8 cellular contexts compared by ENCODE assay signal in genomic region chr19:14250315-14250714, GRCh38. TPM values are rescaled to one million over a fixed set of nuclear protein-coding genes. Genes with fewer than 3 reads are reported as not detected.
A peak's percentile ranks its signal among the peaks of the same experiment; 100 is the strongest.
DNase-seq lines count a peak whose midpoint lies in the region; ATAC-seq, FAIRE-seq and TF ChIP-seq lines count a peak whose summit lies in the region.
"Not testable (repeated sequence)": the region's sequence is repeated elsewhere in the genome, so short reads cannot be mapped to it uniquely, and the experiment has no call there.

No MANE protein-coding gene starts in this region.

- H3K4me3 ChIP-seq in Caco-2 (ENCODE audit: low read depth, low read length); astrocyte (ENCODE audit: insufficient read depth, low read depth, low read length); endothelial cell of umbilical vein (replicated peaks in 1 of 3; ENCODE audit: insufficient read depth in 1 of 3, low read depth in 1 of 3, low read length in 3 of 3): not testable (repeated sequence)

- not testable (repeated sequence) for BruUV-seq in Caco-2 (replicated peaks; lab: Mats Ljungman, UMichigan); endothelial cell of umbilical vein (replicated peaks; lab: Mats Ljungman, UMichigan)

- H3K79me2 ChIP-seq in astrocyte (ENCODE audit: insufficient read depth, low read length); endothelial cell of umbilical vein (ENCODE audit: control insufficient read depth, insufficient read depth, low read length): not testable (repeated sequence)

- not testable (repeated sequence) for H3K27ac Mint-ChIP-seq in Caco-2 (ENCODE audit: unreplicated experiment); activated T-cell treated with anti-CD3 and anti-CD28 coated beads, Interleukin-2, amount 50 U/mL, for 72 hours
- peak overlapping the region; percentile 39 to 41 for H3K27ac Mint-ChIP-seq in T-cell
- H3K27ac Mint-ChIP-seq in astrocyte (ENCODE audit: unreplicated experiment), result peak overlapping the region; percentile 75
- peak overlapping the region in 9 of 10 donors; percentile 52 to 92 (median 78) for H3K27ac Mint-ChIP-seq in naive thymus-derived CD8-positive, alpha-beta T cell
- H3K27ac Mint-ChIP-seq in osteocyte (ENCODE audit: unreplicated experiment), result peak overlapping the region; percentile 27
- H3K27ac Mint-ChIP-seq in type B pancreatic cell, result peak overlapping the region; percentile 27

- H3K27me3 Mint-ChIP-seq in Caco-2 (ENCODE audit: insufficient read depth, unreplicated experiment); T-cell; activated T-cell treated with anti-CD3 and anti-CD28 coated beads, Interleukin-2, amount 50 U/mL, for 72 hours (ENCODE audit: low read depth); naive thymus-derived CD8-positive, alpha-beta T cell; osteocyte (ENCODE audit: unreplicated experiment); type B pancreatic cell: not testable (repeated sequence)
- H3K27me3 Mint-ChIP-seq in astrocyte (ENCODE audit: low read depth, unreplicated experiment), result peaks cover 17% of the 10 kb centered on the region

- not testable (repeated sequence) for H3K9me3 Mint-ChIP-seq in Caco-2 (ENCODE audit: unreplicated experiment); T-cell; activated T-cell treated with anti-CD3 and anti-CD28 coated beads, Interleukin-2, amount 50 U/mL, for 72 hours; astrocyte (ENCODE audit: unreplicated experiment); naive thymus-derived CD8-positive, alpha-beta T cell; osteocyte (ENCODE audit: unreplicated experiment); type B pancreatic cell

- not testable (repeated sequence) for H2AFZ ChIP-seq in astrocyte (ENCODE audit: low read depth, low read length)
- peak overlapping the region; percentile 48 for H2AFZ ChIP-seq in endothelial cell of umbilical vein (ENCODE audit: low read depth, low read length)

- H3K4me1 Mint-ChIP-seq in Caco-2 (ENCODE audit: low read depth, unreplicated experiment); activated T-cell treated with anti-CD3 and anti-CD28 coated beads, Interleukin-2, amount 50 U/mL, for 72 hours (ENCODE audit: low read depth); astrocyte (ENCODE audit: low read depth, unreplicated experiment): not testable (repeated sequence)
- H3K4me1 Mint-ChIP-seq in T-cell (peaks cover 4 to 21% (median 6%) of the 10 kb centered on the region in 3 donors), osteocyte (ENCODE audit: unreplicated experiment) (peaks cover 15% of the 10 kb centered on the region), type B pancreatic cell (ENCODE audit: unreplicated experiment) (peaks cover 15% of the 10 kb centered on the region)
- H3K4me1 Mint-ChIP-seq in naive thymus-derived CD8-positive, alpha-beta T cell, result peaks cover 3 to 22% (median 20%) of the 10 kb centered on the region in 4 donors

- not testable (repeated sequence) for H3K9me1 ChIP-seq in endothelial cell of umbilical vein (replicated peaks; ENCODE audit: control insufficient read depth, extremely low read depth, insufficient read depth, low read length)

- not testable (repeated sequence) for H3K36me3 ChIP-seq in Caco-2 (ENCODE audit: control insufficient read depth, insufficient read depth, low read length); astrocyte (ENCODE audit: insufficient read depth, low read length); endothelial cell of umbilical vein (ENCODE audit: control insufficient read depth in 2 of 2, extremely low read depth in 1 of 2, insufficient read depth in 2 of 2, low read length in 2 of 2)

- not testable (repeated sequence) for H3K9me3 ChIP-seq in Caco-2; astrocyte (ENCODE audit: insufficient read depth, low read depth, low read length); endothelial cell of umbilical vein (replicated peaks; ENCODE audit: control insufficient read depth, insufficient read depth, low read length)

- CTCF ChIA-PET in Caco-2 (lab: Charles Lee); T-cell (lab: Charles Lee); endothelial cell of umbilical vein (lab: Charles Lee): not testable (repeated sequence)

- peak overlapping the region; percentile 3 for H3K4me3 Mint-ChIP-seq in Caco-2 (ENCODE audit: unreplicated experiment)
- peak overlapping the region; percentile 28 to 73 (median 56) for H3K4me3 Mint-ChIP-seq in T-cell
- peak overlapping the region; percentile 8 to 25 for H3K4me3 Mint-ChIP-seq in activated T-cell treated with anti-CD3 and anti-CD28 coated beads, Interleukin-2, amount 50 U/mL, for 72 hours
- H3K4me3 Mint-ChIP-seq in astrocyte (ENCODE audit: unreplicated experiment), result peak overlapping the region; percentile 40
- peak overlapping the region; percentile 16 to 77 (median 67) for H3K4me3 Mint-ChIP-seq in naive thymus-derived CD8-positive, alpha-beta T cell
- H3K4me3 Mint-ChIP-seq in osteocyte (ENCODE audit: unreplicated experiment), result not testable (repeated sequence)
- peak overlapping the region; percentile 80 for H3K4me3 Mint-ChIP-seq in type B pancreatic cell

- intact Hi-C loops in Caco-2 (cut with micrococcal nuclease; ENCODE audit: unreplicated experiment); endothelial cell of umbilical vein (cut with micrococcal nuclease): not testable (repeated sequence)

- TF ChIP-seq POLR2A in endothelial cell of umbilical vein (IDR thresholded peaks at IDR 0.05; ENCODE audit: low read depth, low read length), result not testable (repeated sequence)

- dilution Hi-C loops in endothelial cell of umbilical vein (cut with MboI; ENCODE audit: extremely low pct_ligation_motif_present, low sequenced_read_pairs), result not testable (repeated sequence)

- POLR2A ChIA-PET in Caco-2 (lab: Charles Lee); T-cell (lab: Charles Lee): not testable (repeated sequence)
- POLR2A ChIA-PET in endothelial cell of umbilical vein (lab: Charles Lee), result interaction anchor here (0.7 kb wide), 1 partner anchor 87 kb away, joined by 8 read pairs; no protein-coding TSS in a partner anchor
- POLR2A ChIA-PET in naive thymus-derived CD8-positive, alpha-beta T cell (lab: Charles Lee), result interaction anchor here (0.5 to 0.7 kb wide), 2 partner anchors 13 to 70 kb away, joined by 3 to 4 read pairs; no protein-coding TSS in a partner anchor

- FAIRE-seq in astrocyte (lab: Jason Lieb, UNC); endothelial cell of umbilical vein (lab: Jason Lieb, UNC): not testable (repeated sequence)

- not testable (repeated sequence) for H4K20me1 ChIP-seq in astrocyte (ENCODE audit: insufficient read depth, low read length); endothelial cell of umbilical vein (replicated peaks; ENCODE audit: control insufficient read depth, extremely low read depth, insufficient read depth, low read length)

- H3K36me3 Mint-ChIP-seq in Caco-2 (ENCODE audit: insufficient read depth, unreplicated experiment); T-cell; activated T-cell treated with anti-CD3 and anti-CD28 coated beads, Interleukin-2, amount 50 U/mL, for 72 hours (ENCODE audit: insufficient read depth in 2 of 2); astrocyte (ENCODE audit: low read depth, unreplicated experiment); naive thymus-derived CD8-positive, alpha-beta T cell; osteocyte (ENCODE audit: unreplicated experiment); type B pancreatic cell: not testable (repeated sequence)

- not testable (repeated sequence) for H3K27me3 ChIP-seq in Caco-2 (replicated peaks; ENCODE audit: control insufficient read depth, insufficient read depth, low read length); astrocyte (ENCODE audit: insufficient read depth, low read length); endothelial cell of umbilical vein (ENCODE audit: control insufficient read depth in 2 of 2, insufficient read depth in 2 of 2, low read length in 2 of 2)

- H3K4me2 ChIP-seq in astrocyte (ENCODE audit: low read length); endothelial cell of umbilical vein (ENCODE audit: insufficient read depth, low read length): not testable (repeated sequence)

- not testable (repeated sequence) for ATAC-seq in T-cell (replicated peaks in 1 of 4); activated T-cell treated with anti-CD3 and anti-CD28 coated beads, Interleukin-2, amount 50 U/mL, for 72 hours (replicated peaks in 1 of 2); naive thymus-derived CD8-positive, alpha-beta T cell

- not testable (repeated sequence) for DNase-seq in Caco-2; T-cell; activated T-cell treated with anti-CD3 and anti-CD28 coated beads, Interleukin-2, amount 50 U/mL, for 72 hours; astrocyte (ENCODE audit: low read depth); endothelial cell of umbilical vein (ENCODE audit: low read depth, low spot score); naive thymus-derived CD8-positive, alpha-beta T cell; osteocyte (ENCODE audit: extremely low spot score, unreplicated experiment); type B pancreatic cell (ENCODE audit: extremely low spot score, unreplicated experiment)

- not testable (repeated sequence) for TF ChIP-seq CTCF in Caco-2 (IDR thresholded peaks at IDR 0.05; ENCODE audit: insufficient read depth in 1 of 2, low read depth in 1 of 2, low read length in 1 of 2, severe bottlenecking in 1 of 2, unreplicated experiment in 1 of 2); astrocyte (IDR thresholded peaks at IDR 0.05; ENCODE audit: insufficient read depth, low read depth, low read length); endothelial cell of umbilical vein (IDR thresholded peaks at IDR 0.05; ENCODE audit: extremely low read depth in 1 of 2, insufficient read depth in 1 of 2, low read depth in 1 of 2, low read length in 2 of 2); osteocyte (IDR thresholded peaks at IDR 0.05); type B pancreatic cell (conservative IDR thresholded peaks at IDR 0.05)

- not testable (repeated sequence) for H3K4me1 ChIP-seq in Caco-2; astrocyte (ENCODE audit: insufficient read depth, low read length); endothelial cell of umbilical vein (ENCODE audit: control insufficient read depth, extremely low read depth, insufficient read depth, low read length)

- H3K27ac ChIP-seq in astrocyte (ENCODE audit: low read depth, low read length); endothelial cell of umbilical vein (ENCODE audit: insufficient read depth, low read depth, low read length): not testable (repeated sequence)

- not testable (repeated sequence) for H3K9ac ChIP-seq in astrocyte (ENCODE audit: low read length); endothelial cell of umbilical vein (replicated peaks; ENCODE audit: extremely low read depth, insufficient read depth, low read length)

RNA-seq across cellular contexts. Expression of gene ADGRL1, which starts 44.3 kb away (rescaled TPM):
- 16.9 and 17.6 TPM in 2 replicates for total RNA-seq in Caco-2 (2022)
- 10 to 100 TPM; 19.9 to 31.2 (median 28.0) TPM for total RNA-seq in T-cell
- 10 to 100 TPM; 15.0 to 21.2 TPM for total RNA-seq in activated T-cell treated with anti-CD3 and anti-CD28 coated beads, Interleukin-2, amount 50 U/mL, for 72 hours
- 40.9 and 48.9 TPM in 2 replicates for total RNA-seq in astrocyte
- 5.4 and 7.3 TPM in 2 replicates for total RNA-seq in endothelial cell of umbilical vein
- 8.3 and 9.0 TPM in 2 replicates for polyA plus RNA-seq in endothelial cell of umbilical vein
- polyA plus RNA-seq in endothelial cell of umbilical vein (2011; cell fraction: cytosol; rRNA removed), result 2.9 and 3.6 TPM in 2 replicates
- 12.1 and 14.1 TPM in 2 replicates for polyA plus RNA-seq in endothelial cell of umbilical vein (2011; cell fraction: nucleus; rRNA removed)
- polyA plus RNA-seq in endothelial cell of umbilical vein (2012), result 3.2 and 5.6 TPM in 2 replicates
- polyA minus RNA-seq in endothelial cell of umbilical vein, result 12.1 and 24.4 TPM in 2 replicates
- polyA minus RNA-seq in endothelial cell of umbilical vein (2011; cell fraction: cytosol; rRNA and poly(A)+ RNA removed), result 8.3 TPM
- polyA minus RNA-seq in endothelial cell of umbilical vein (2011; cell fraction: nucleus; rRNA and poly(A)+ RNA removed), result 9.6 and 16.1 TPM in 2 replicates
- 10 to 100 TPM; 24.8 to 28.0 TPM for total RNA-seq in naive thymus-derived CD8-positive, alpha-beta T cell
- under 1 TPM; 0.29 to 0.96 (median 0.51) TPM for polyA plus RNA-seq in naive thymus-derived CD8-positive, alpha-beta T cell
- total RNA-seq in osteocyte, result 43.5 and 48.6 TPM in 2 replicates
- 24.9 and 62.4 TPM in 2 replicates for total RNA-seq in type B pancreatic cell (ENCODE audit: low replicate concordance)
